12 cellular contexts compared by ENCODE assay signal in genomic region chr6:111662192-111662793, GRCh38. TPM values are rescaled to one million over a fixed set of nuclear protein-coding genes. Genes with fewer than 3 reads are reported as not detected.
DNase-seq lines count a peak whose midpoint lies in the region; ATAC-seq, FAIRE-seq and TF ChIP-seq lines count a peak whose summit lies in the region.
"Had no signal": no experiment of that assay in that cellular context is flagged by ENCODE, and none has a peak within 500 bp of the region (broad histone marks: within the 10 kb centered on the region; RNA-seq: fewer than 3 reads in every experiment).

No MANE protein-coding gene starts in this region.

- peaks cover 3% of the 10 kb centered on the region for H3K4me1 Mint-ChIP-seq in activated CD4-positive, alpha-beta memory T cell treated with anti-CD3 and anti-CD28 coated beads for 36 hours (ENCODE audit: low read depth)
- peaks cover 2% of the 10 kb centered on the region for H3K4me1 Mint-ChIP-seq in activated CD4-positive, alpha-beta memory T cell treated with anti-CD3 and anti-CD28 coated beads, Interleukin-2, amount 10 ng/mL, durations not matched to agents 7 days and 5 days
- peaks cover 37% of the 10 kb centered on the region for H3K4me1 Mint-ChIP-seq in astrocyte (ENCODE audit: low read depth, unreplicated experiment)

- H4K91ac ChIP-seq in mesenchymal stem cell (ENCODE audit: low read length) = no peak overlapping the region

- peaks cover 3% of the 10 kb centered on the region for H3K36me3 ChIP-seq in astrocyte (ENCODE audit: insufficient read depth, low read length)
- peaks cover 9 to 34% of the 10 kb centered on the region in 2 experiments for H3K36me3 ChIP-seq in mesenchymal stem cell (ENCODE audit: control insufficient read depth in 1 of 2, insufficient read depth in 2 of 2, low read depth in 1 of 2, low read length in 2 of 2)
- H3K36me3 ChIP-seq in suprapubic skin = no peaks in the 10 kb centered on the region

- no peak for FAIRE-seq in astrocyte (lab: Jason Lieb, UNC)

- peak overlapping the region; percentile 35 to 85 for H3K18ac ChIP-seq in mesenchymal stem cell (ENCODE audit: low read depth in 1 of 2, low read length in 2 of 2)

- H3K4me1 ChIP-seq in astrocyte (ENCODE audit: insufficient read depth, low read length) = peaks cover 23% of the 10 kb centered on the region
- peaks cover 14% of the 10 kb centered on the region for H3K4me1 ChIP-seq in mesenchymal stem cell (ENCODE audit: control insufficient read depth, insufficient read depth, low read depth, low read length)
- H3K4me1 ChIP-seq in suprapubic skin = peaks cover 46% of the 10 kb centered on the region

- H3K27ac Mint-ChIP-seq in activated CD4-positive, alpha-beta memory T cell treated with anti-CD3 and anti-CD28 coated beads for 36 hours = peak overlapping the region; percentile 38
- no peak overlapping the region for H3K27ac Mint-ChIP-seq in activated CD4-positive, alpha-beta memory T cell treated with anti-CD3 and anti-CD28 coated beads, Interleukin-2, amount 10 ng/mL, durations not matched to agents 7 days and 5 days
- peak overlapping the region; percentile 78 for H3K27ac Mint-ChIP-seq in astrocyte (ENCODE audit: unreplicated experiment)

- CTCF ChIA-PET in activated CD4-positive, alpha-beta memory T cell treated with anti-CD3 and anti-CD28 coated beads for 36 hours (lab: Charles Lee) = no interaction called here
- CTCF ChIA-PET in activated CD4-positive, alpha-beta memory T cell treated with anti-CD3 and anti-CD28 coated beads, Interleukin-2, amount 10 ng/mL, durations not matched to agents 7 days and 5 days (lab: Charles Lee) = no interaction called here

- H3K4ac ChIP-seq in mesenchymal stem cell (ENCODE audit: low read depth in 1 of 2, low read length in 2 of 2) = no peak overlapping the region

- TF ChIP-seq POLR2A in suprapubic skin (IDR thresholded peaks at IDR 0.05) = no peak

- H3K79me1 ChIP-seq in mesenchymal stem cell (replicated peaks; ENCODE audit: low read length, poor library complexity, severe bottlenecking) = no peaks in the 10 kb centered on the region

- H2AK5ac ChIP-seq in mesenchymal stem cell (ENCODE audit: low read length, severe bottlenecking) = no peak overlapping the region

- no peak overlapping the region for H3K4me3 ChIP-seq in astrocyte (ENCODE audit: insufficient read depth, low read depth, low read length)
- no peak overlapping the region for H3K4me3 ChIP-seq in mesenchymal stem cell (ENCODE audit: insufficient read depth in 1 of 2, low read depth in 1 of 2, low read length in 2 of 2)
- H3K4me3 ChIP-seq in suprapubic skin = no peak overlapping the region

- peak overlapping the region; percentile 16 for H4K8ac ChIP-seq in mesenchymal stem cell (ENCODE audit: low read length)

- H4K20me1 ChIP-seq in astrocyte (ENCODE audit: insufficient read depth, low read length) = no peaks in the 10 kb centered on the region

- 61% methylated on average over 5 of the region's 8 CpGs for WGBS in mesenchymal stem cell
- WGBS in suprapubic skin = 72% methylated on average over 8 of the region's 8 CpGs

- no peak overlapping the region for H2AFZ ChIP-seq in astrocyte (ENCODE audit: low read depth, low read length)
- H2AFZ ChIP-seq in mesenchymal stem cell (ENCODE audit: low read depth, low read length) = no peak overlapping the region

- no peak overlapping the region for H2BK15ac ChIP-seq in mesenchymal stem cell (ENCODE audit: low read depth, poor library complexity, severe bottlenecking)

- TF ChIP-seq CTCF in astrocyte (IDR thresholded peaks at IDR 0.05; ENCODE audit: insufficient read depth, low read depth, low read length) (no peak), suprapubic skin (IDR thresholded peaks at IDR 0.05) (no peak)

- no peak overlapping the region for H3K4me2 ChIP-seq in astrocyte (ENCODE audit: low read length)
- no peak overlapping the region for H3K4me2 ChIP-seq in mesenchymal stem cell (ENCODE audit: low read length, poor library complexity, severe bottlenecking)

- no peaks in the 10 kb centered on the region for H3K9me3 ChIP-seq in astrocyte (ENCODE audit: insufficient read depth, low read depth, low read length)
- no peaks in the 10 kb centered on the region for H3K9me3 ChIP-seq in mesenchymal stem cell (ENCODE audit: control insufficient read depth, low read length)
- no peaks in the 10 kb centered on the region for H3K9me3 ChIP-seq in suprapubic skin

- no peak for DNase-seq in activated CD4-positive, alpha-beta memory T cell treated with anti-CD3 and anti-CD28 coated beads for 36 hours
- DNase-seq in activated CD4-positive, alpha-beta memory T cell treated with anti-CD3 and anti-CD28 coated beads, Interleukin-2, amount 10 ng/mL, durations not matched to agents 7 days and 5 days = no peak
- DNase-seq in astrocyte (ENCODE audit: low read depth) = no peak
- DNase-seq in mesenchymal stem cell = peak; percentile 56
- DNase-seq in suprapubic skin (ENCODE audit: low spot score in 2 of 2) = no peak
- DNase-seq in NCI-H1417 (lab: John Stamatoyannopoulos, UW) = no peak
- DNase-seq in ureter (ENCODE audit: low spot score) = no peak
- DNase-seq: activated gamma-delta T cell treated with Interleukin-2 at 50 U/mL for 16 hours; effector memory CD4-positive, alpha-beta T cell; stimulated activated CD4-positive, alpha-beta T cell treated with anti-CD3 and anti-CD28 coated beads, Interleukin-2, amount 100 ng/mL, for 24 hours had no signal

- no peak overlapping the region for H2BK5ac ChIP-seq in mesenchymal stem cell (ENCODE audit: low read depth, low read length, poor library complexity, severe bottlenecking)

- no peaks in the 10 kb centered on the region for H3K27me3 Mint-ChIP-seq in activated CD4-positive, alpha-beta memory T cell treated with anti-CD3 and anti-CD28 coated beads for 36 hours
- H3K27me3 Mint-ChIP-seq in activated CD4-positive, alpha-beta memory T cell treated with anti-CD3 and anti-CD28 coated beads, Interleukin-2, amount 10 ng/mL, durations not matched to agents 7 days and 5 days = no peaks in the 10 kb centered on the region
- H3K27me3 Mint-ChIP-seq in astrocyte (ENCODE audit: low read depth, unreplicated experiment) = no peaks in the 10 kb centered on the region

- H2BK12ac ChIP-seq in mesenchymal stem cell (ENCODE audit: low read length in 2 of 2) = peak overlapping the region in 1 of 2 experiments; percentile 51

- peaks cover 40% of the 10 kb centered on the region for H3K36me3 Mint-ChIP-seq in activated CD4-positive, alpha-beta memory T cell treated with anti-CD3 and anti-CD28 coated beads for 36 hours
- H3K36me3 Mint-ChIP-seq in activated CD4-positive, alpha-beta memory T cell treated with anti-CD3 and anti-CD28 coated beads, Interleukin-2, amount 10 ng/mL, durations not matched to agents 7 days and 5 days (ENCODE audit: low read depth) = peaks cover 24% of the 10 kb centered on the region
- H3K36me3 Mint-ChIP-seq in astrocyte (ENCODE audit: low read depth, unreplicated experiment) = peaks cover 17% of the 10 kb centered on the region

- no peak overlapping the region for H3K14ac ChIP-seq in mesenchymal stem cell (ENCODE audit: low read length in 2 of 2)

- TF ChIP-seq EP300 in suprapubic skin (IDR thresholded peaks at IDR 0.05) = no peak

- H3K9ac ChIP-seq in astrocyte (ENCODE audit: low read length) (no peak overlapping the region), mesenchymal stem cell (ENCODE audit: low read length) (peak overlapping the region; percentile 35)

- H3K79me2 ChIP-seq in astrocyte (ENCODE audit: insufficient read depth, low read length) = no peaks in the 10 kb centered on the region

- H3K27ac ChIP-seq in astrocyte (ENCODE audit: low read depth, low read length) (no peak overlapping the region), mesenchymal stem cell (ENCODE audit: low read length, poor library complexity, severe bottlenecking) (no peak overlapping the region), suprapubic skin (peak overlapping the region; percentile 80)
- H3K27ac ChIP-seq: WERI-Rb-1 had no signal

- H3K4me3 Mint-ChIP-seq in activated CD4-positive, alpha-beta memory T cell treated with anti-CD3 and anti-CD28 coated beads for 36 hours = no peak overlapping the region
- no peak overlapping the region for H3K4me3 Mint-ChIP-seq in activated CD4-positive, alpha-beta memory T cell treated with anti-CD3 and anti-CD28 coated beads, Interleukin-2, amount 10 ng/mL, durations not matched to agents 7 days and 5 days
- no peak overlapping the region for H3K4me3 Mint-ChIP-seq in astrocyte (ENCODE audit: unreplicated experiment)

- intact Hi-C loops in activated CD4-positive, alpha-beta memory T cell treated with anti-CD3 and anti-CD28 coated beads for 36 hours (cut with micrococcal nuclease) = no loop called here

- no peak overlapping the region for H2BK120ac ChIP-seq in mesenchymal stem cell (ENCODE audit: low read depth, low read length)

- H3K23ac ChIP-seq in mesenchymal stem cell (ENCODE audit: low read length in 2 of 2) = no peak overlapping the region

- H3K27me3 ChIP-seq in astrocyte (ENCODE audit: insufficient read depth, low read length) = no peaks in the 10 kb centered on the region
- H3K27me3 ChIP-seq in mesenchymal stem cell (ENCODE audit: control insufficient read depth in 1 of 2, insufficient read depth in 1 of 2, low read length in 2 of 2) = no peaks in the 10 kb centered on the region
- H3K27me3 ChIP-seq in suprapubic skin = no peaks in the 10 kb centered on the region

- POLR2A ChIA-PET in activated CD4-positive, alpha-beta memory T cell treated with anti-CD3 and anti-CD28 coated beads for 36 hours (lab: Charles Lee) = no interaction called here
- POLR2A ChIA-PET in activated CD4-positive, alpha-beta memory T cell treated with anti-CD3 and anti-CD28 coated beads, Interleukin-2, amount 10 ng/mL, durations not matched to agents 7 days and 5 days (lab: Charles Lee) = no interaction called here

- H3K9me3 Mint-ChIP-seq in activated CD4-positive, alpha-beta memory T cell treated with anti-CD3 and anti-CD28 coated beads for 36 hours = no peaks in the 10 kb centered on the region
- H3K9me3 Mint-ChIP-seq in activated CD4-positive, alpha-beta memory T cell treated with anti-CD3 and anti-CD28 coated beads, Interleukin-2, amount 10 ng/mL, durations not matched to agents 7 days and 5 days = no peaks in the 10 kb centered on the region
- no peaks in the 10 kb centered on the region for H3K9me3 Mint-ChIP-seq in astrocyte (ENCODE audit: unreplicated experiment)

- ATAC-seq in HG02642 (IDR thresholded peaks at IDR 0.05; ENCODE audit: poor library complexity, unreplicated experiment) = no peak

RNA-seq across cellular contexts. Expression of gene TRAF3IP2, which starts 56.6 kb away (rescaled TPM):
- total RNA-seq in activated CD4-positive, alpha-beta memory T cell treated with anti-CD3 and anti-CD28 coated beads for 36 hours = 10 to 100 TPM; 42.0 to 43.2 TPM
- total RNA-seq in activated CD4-positive, alpha-beta memory T cell treated with anti-CD3 and anti-CD28 coated beads, Interleukin-2, amount 10 ng/mL, durations not matched to agents 7 days and 5 days = 10 to 100 TPM; 25.2 to 29.6 TPM
- total RNA-seq in astrocyte (17.8 and 19.0 TPM in 2 replicates), suprapubic skin (10 to 100 TPM; 59.7 to 64.0 (median 60.9) TPM), ureter (45.3 TPM)
- polyA plus RNA-seq in mesenchymal stem cell (2013, experiment 1 of 2) = 12.5 TPM
- polyA plus RNA-seq in mesenchymal stem cell (2013, experiment 2 of 2) = 13.1 TPM
